In the genomic region with DNA sequence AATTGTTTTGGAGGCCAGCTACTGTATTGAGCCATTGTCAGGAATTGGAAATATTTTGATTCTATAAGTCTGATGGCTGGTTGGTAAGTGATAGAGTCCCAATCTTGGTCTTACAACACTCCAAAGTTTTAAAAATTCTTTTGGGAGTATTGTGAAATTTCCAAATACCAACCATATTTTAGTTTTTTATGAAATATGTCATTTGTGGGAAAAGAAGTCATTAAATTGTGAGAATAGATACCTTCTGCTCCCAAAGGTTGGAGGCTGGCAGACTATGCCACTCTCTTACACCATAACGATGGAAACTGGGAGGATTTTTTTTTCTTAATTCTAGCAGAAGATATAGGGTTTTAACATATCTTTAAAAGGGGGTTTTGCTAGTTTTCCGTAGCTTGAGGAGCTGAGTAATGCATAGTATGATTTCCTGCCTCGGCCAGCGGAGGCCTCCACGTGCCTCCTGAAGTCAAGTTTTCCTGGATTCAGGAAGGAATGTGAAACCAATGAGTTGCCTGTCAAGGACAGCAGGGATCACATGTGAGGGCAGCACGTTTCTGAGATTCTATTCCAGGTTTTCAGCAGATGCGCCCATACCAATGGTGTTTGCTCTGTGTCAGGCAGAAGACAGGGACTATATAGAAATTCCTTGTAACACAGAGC, we compare ENCODE assay signal across 2 cellular contexts.
TF ChIP-seq lines count a peak whose summit lies in the region.

No MANE protein-coding gene starts in this region.

TF ChIP-seq in GM23338, 12 proteins besides CTCF, POLR2A, EP300 and RAD21 (continued from another document):
- TF ChIP-seq, protein P1, sequence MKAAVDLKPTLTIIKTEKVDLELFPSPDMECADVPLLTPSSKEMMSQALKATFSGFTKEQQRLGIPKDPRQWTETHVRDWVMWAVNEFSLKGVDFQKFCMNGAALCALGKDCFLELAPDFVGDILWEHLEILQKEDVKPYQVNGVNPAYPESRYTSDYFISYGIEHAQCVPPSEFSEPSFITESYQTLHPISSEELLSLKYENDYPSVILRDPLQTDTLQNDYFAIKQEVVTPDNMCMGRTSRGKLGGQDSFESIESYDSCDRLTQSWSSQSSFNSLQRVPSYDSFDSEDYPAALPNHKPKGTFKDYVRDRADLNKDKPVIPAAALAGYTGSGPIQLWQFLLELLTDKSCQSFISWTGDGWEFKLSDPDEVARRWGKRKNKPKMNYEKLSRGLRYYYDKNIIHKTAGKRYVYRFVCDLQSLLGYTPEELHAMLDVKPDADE (IDR thresholded peaks at IDR 0.05) = no peak
- TF ChIP-seq CREB1 (CRISPR knock-in tag; IDR thresholded peaks at IDR 0.05; ENCODE audit: low read depth) = no peak
- TF ChIP-seq JUNB (IDR thresholded peaks at IDR 0.05; ENCODE audit: unreplicated experiment) = no peak
- no peak for TF ChIP-seq EZH2 (IDR thresholded peaks at IDR 0.05; ENCODE audit: low read depth, unreplicated experiment)
- TF ChIP-seq NANOG (IDR thresholded peaks at IDR 0.05; ENCODE audit: borderline replicate concordance) = no peak
- TF ChIP-seq, protein P2, sequence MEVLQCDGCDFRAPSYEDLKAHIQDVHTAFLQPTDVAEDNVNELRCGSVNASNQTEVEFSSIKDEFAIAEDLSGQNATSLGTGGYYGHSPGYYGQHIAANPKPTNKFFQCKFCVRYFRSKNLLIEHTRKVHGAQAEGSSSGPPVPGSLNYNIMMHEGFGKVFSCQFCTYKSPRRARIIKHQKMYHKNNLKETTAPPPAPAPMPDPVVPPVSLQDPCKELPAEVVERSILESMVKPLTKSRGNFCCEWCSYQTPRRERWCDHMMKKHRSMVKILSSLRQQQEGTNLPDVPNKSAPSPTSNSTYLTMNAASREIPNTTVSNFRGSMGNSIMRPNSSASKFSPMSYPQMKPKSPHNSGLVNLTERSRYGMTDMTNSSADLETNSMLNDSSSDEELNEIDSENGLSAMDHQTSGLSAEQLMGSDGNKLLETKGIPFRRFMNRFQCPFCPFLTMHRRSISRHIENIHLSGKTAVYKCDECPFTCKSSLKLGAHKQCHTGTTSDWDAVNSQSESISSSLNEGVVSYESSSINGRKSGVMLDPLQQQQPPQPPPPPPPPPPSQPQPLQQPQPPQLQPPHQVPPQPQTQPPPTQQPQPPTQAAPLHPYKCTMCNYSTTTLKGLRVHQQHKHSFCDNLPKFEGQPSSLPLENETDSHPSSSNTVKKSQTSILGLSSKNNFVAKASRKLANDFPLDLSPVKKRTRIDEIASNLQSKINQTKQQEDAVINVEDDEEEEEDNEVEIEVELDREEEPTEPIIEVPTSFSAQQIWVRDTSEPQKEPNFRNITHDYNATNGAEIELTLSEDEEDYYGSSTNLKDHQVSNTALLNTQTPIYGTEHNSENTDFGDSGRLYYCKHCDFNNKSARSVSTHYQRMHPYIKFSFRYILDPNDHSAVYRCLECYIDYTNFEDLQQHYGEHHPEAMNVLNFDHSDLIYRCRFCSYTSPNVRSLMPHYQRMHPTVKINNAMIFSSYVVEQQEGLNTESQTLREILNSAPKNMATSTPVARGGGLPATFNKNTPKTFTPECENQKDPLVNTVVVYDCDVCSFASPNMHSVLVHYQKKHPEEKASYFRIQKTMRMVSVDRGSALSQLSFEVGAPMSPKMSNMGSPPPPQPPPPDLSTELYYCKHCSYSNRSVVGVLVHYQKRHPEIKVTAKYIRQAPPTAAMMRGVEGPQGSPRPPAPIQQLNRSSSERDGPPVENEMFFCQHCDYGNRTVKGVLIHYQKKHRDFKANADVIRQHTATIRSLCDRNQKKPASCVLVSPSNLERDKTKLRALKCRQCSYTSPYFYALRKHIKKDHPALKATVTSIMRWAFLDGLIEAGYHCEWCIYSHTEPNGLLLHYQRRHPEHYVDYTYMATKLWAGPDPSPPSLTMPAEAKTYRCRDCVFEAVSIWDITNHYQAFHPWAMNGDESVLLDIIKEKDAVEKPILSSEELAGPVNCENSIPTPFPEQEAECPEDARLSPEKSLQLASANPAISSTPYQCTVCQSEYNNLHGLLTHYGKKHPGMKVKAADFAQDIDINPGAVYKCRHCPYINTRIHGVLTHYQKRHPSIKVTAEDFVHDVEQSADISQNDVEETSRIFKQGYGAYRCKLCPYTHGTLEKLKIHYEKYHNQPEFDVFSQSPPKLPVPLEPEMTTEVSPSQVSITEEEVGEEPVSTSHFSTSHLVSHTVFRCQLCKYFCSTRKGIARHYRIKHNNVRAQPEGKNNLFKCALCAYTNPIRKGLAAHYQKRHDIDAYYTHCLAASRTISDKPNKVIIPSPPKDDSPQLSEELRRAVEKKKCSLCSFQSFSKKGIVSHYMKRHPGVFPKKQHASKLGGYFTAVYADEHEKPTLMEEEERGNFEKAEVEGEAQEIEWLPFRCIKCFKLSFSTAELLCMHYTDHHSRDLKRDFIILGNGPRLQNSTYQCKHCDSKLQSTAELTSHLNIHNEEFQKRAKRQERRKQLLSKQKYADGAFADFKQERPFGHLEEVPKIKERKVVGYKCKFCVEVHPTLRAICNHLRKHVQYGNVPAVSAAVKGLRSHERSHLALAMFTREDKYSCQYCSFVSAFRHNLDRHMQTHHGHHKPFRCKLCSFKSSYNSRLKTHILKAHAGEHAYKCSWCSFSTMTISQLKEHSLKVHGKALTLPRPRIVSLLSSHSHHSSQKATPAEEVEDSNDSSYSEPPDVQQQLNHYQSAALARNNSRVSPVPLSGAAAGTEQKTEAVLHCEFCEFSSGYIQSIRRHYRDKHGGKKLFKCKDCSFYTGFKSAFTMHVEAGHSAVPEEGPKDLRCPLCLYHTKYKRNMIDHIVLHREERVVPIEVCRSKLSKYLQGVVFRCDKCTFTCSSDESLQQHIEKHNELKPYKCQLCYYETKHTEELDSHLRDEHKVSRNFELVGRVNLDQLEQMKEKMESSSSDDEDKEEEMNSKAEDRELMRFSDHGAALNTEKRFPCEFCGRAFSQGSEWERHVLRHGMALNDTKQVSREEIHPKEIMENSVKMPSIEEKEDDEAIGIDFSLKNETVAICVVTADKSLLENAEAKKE (CRISPR knock-in tag; IDR thresholded peaks at IDR 0.05) = no peak
- TF ChIP-seq, protein P3, sequence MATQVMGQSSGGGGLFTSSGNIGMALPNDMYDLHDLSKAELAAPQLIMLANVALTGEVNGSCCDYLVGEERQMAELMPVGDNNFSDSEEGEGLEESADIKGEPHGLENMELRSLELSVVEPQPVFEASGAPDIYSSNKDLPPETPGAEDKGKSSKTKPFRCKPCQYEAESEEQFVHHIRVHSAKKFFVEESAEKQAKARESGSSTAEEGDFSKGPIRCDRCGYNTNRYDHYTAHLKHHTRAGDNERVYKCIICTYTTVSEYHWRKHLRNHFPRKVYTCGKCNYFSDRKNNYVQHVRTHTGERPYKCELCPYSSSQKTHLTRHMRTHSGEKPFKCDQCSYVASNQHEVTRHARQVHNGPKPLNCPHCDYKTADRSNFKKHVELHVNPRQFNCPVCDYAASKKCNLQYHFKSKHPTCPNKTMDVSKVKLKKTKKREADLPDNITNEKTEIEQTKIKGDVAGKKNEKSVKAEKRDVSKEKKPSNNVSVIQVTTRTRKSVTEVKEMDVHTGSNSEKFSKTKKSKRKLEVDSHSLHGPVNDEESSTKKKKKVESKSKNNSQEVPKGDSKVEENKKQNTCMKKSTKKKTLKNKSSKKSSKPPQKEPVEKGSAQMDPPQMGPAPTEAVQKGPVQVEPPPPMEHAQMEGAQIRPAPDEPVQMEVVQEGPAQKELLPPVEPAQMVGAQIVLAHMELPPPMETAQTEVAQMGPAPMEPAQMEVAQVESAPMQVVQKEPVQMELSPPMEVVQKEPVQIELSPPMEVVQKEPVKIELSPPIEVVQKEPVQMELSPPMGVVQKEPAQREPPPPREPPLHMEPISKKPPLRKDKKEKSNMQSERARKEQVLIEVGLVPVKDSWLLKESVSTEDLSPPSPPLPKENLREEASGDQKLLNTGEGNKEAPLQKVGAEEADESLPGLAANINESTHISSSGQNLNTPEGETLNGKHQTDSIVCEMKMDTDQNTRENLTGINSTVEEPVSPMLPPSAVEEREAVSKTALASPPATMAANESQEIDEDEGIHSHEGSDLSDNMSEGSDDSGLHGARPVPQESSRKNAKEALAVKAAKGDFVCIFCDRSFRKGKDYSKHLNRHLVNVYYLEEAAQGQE (IDR thresholded peaks at IDR 0.05; ENCODE audit: unreplicated experiment) = no peak
- no peak for TF ChIP-seq ZNF114 (CRISPR knock-in tag; IDR thresholded peaks at IDR 0.05)

TF ChIP-seq in SK-N-SH treated with all-trans-retinoic acid at 6 μM for 48 hours, 23 proteins besides CTCF, POLR2A, EP300 and RAD21 (continued from another document):
- TF ChIP-seq, protein P4, sequence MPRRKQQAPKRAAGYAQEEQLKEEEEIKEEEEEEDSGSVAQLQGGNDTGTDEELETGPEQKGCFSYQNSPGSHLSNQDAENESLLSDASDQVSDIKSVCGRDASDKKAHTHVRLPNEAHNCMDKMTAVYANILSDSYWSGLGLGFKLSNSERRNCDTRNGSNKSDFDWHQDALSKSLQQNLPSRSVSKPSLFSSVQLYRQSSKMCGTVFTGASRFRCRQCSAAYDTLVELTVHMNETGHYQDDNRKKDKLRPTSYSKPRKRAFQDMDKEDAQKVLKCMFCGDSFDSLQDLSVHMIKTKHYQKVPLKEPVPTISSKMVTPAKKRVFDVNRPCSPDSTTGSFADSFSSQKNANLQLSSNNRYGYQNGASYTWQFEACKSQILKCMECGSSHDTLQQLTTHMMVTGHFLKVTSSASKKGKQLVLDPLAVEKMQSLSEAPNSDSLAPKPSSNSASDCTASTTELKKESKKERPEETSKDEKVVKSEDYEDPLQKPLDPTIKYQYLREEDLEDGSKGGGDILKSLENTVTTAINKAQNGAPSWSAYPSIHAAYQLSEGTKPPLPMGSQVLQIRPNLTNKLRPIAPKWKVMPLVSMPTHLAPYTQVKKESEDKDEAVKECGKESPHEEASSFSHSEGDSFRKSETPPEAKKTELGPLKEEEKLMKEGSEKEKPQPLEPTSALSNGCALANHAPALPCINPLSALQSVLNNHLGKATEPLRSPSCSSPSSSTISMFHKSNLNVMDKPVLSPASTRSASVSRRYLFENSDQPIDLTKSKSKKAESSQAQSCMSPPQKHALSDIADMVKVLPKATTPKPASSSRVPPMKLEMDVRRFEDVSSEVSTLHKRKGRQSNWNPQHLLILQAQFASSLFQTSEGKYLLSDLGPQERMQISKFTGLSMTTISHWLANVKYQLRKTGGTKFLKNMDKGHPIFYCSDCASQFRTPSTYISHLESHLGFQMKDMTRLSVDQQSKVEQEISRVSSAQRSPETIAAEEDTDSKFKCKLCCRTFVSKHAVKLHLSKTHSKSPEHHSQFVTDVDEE (CRISPR knock-in tag; IDR thresholded peaks at IDR 0.05) = no peak
- TF ChIP-seq ZFP3 (CRISPR knock-in tag; IDR thresholded peaks at IDR 0.05) (no peak), TOX (CRISPR knock-in tag; IDR thresholded peaks at IDR 0.05; ENCODE audit: borderline replicate concordance) (no peak), RARB (CRISPR knock-in tag; IDR thresholded peaks at IDR 0.05) (no peak), ZC3H10 (CRISPR knock-in tag; IDR thresholded peaks at IDR 0.05) (no peak), CSDC2 (CRISPR knock-in tag; IDR thresholded peaks at IDR 0.05) (no peak), ZNF8 (CRISPR knock-in tag; IDR thresholded peaks at IDR 0.05) (no peak), GLIS3 (CRISPR knock-in tag; IDR thresholded peaks at IDR 0.05) (no peak), ZFP30 (CRISPR knock-in tag; IDR thresholded peaks at IDR 0.05) (no peak)
- TF ChIP-seq, protein P5, sequence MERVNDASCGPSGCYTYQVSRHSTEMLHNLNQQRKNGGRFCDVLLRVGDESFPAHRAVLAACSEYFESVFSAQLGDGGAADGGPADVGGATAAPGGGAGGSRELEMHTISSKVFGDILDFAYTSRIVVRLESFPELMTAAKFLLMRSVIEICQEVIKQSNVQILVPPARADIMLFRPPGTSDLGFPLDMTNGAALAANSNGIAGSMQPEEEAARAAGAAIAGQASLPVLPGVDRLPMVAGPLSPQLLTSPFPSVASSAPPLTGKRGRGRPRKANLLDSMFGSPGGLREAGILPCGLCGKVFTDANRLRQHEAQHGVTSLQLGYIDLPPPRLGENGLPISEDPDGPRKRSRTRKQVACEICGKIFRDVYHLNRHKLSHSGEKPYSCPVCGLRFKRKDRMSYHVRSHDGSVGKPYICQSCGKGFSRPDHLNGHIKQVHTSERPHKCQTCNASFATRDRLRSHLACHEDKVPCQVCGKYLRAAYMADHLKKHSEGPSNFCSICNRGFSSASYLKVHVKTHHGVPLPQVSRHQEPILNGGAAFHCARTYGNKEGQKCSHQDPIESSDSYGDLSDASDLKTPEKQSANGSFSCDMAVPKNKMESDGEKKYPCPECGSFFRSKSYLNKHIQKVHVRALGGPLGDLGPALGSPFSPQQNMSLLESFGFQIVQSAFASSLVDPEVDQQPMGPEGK (CRISPR knock-in tag; IDR thresholded peaks at IDR 0.05; ENCODE audit: borderline replicate concordance) = no peak
- TF ChIP-seq, protein P6, sequence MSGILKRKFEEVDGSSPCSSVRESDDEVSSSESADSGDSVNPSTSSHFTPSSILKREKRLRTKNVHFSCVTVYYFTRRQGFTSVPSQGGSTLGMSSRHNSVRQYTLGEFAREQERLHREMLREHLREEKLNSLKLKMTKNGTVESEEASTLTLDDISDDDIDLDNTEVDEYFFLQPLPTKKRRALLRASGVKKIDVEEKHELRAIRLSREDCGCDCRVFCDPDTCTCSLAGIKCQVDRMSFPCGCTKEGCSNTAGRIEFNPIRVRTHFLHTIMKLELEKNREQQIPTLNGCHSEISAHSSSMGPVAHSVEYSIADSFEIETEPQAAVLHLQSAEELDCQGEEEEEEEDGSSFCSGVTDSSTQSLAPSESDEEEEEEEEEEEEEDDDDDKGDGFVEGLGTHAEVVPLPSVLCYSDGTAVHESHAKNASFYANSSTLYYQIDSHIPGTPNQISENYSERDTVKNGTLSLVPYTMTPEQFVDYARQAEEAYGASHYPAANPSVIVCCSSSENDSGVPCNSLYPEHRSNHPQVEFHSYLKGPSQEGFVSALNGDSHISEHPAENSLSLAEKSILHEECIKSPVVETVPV (CRISPR knock-in tag; IDR thresholded peaks at IDR 0.05) = no peak
